In the genomic region with DNA sequence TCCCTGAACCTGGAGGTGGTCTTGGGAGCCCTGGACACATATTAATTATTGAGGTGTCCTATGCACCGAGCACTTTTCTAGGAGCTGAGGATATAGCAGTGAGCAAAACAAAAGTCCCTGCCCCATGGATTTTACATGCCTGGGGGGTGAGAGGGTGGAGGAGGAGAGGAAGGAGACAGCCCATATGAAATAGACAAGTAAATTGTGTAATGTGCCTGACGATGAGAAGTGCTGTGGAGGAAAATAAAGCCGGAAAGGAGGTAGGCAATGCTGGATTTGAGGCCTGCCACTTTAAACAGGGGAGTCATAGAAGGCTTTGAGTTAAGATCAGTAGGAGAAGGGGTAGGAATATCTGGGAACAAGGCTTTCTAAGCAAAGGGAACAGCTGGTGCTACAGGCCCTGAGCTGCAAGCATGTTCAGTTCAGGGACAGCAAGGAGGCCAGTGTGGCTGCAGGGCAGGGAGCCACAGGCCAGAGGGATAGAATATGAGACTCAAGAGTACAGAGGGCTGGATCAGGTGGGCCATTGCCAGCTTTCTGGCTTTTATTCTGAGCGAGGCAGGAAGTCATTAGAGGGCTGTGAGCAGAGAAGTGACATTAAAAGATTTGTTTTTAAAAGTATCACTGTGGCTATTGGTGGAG, we compare ENCODE assay signal across 1 cellular context.
TF ChIP-seq lines count a peak whose summit lies in the region.

No MANE protein-coding gene starts in this region.

TF ChIP-seq in WTC11, 78 proteins besides CTCF, POLR2A, EP300 and RAD21 (continued from another document):
- TF ChIP-seq AFF4 (CRISPR knock-in tag; IDR thresholded peaks at IDR 0.05; ENCODE audit: borderline replicate concordance), result no peak
- no peak for TF ChIP-seq KAT7 (CRISPR knock-in tag; IDR thresholded peaks at IDR 0.05; ENCODE audit: borderline replicate concordance)
- TF ChIP-seq GTF2I (CRISPR knock-in tag; conservative IDR thresholded peaks at IDR 0.05), result no peak
- no peak for TF ChIP-seq SP1 (CRISPR knock-in tag; conservative IDR thresholded peaks at IDR 0.05)
- no peak for TF ChIP-seq CDX4 (CRISPR knock-in tag; IDR thresholded peaks at IDR 0.05; ENCODE audit: borderline replicate concordance)
- TF ChIP-seq JUN (CRISPR knock-in tag; IDR thresholded peaks at IDR 0.05), result no peak
- TF ChIP-seq, protein P1, sequence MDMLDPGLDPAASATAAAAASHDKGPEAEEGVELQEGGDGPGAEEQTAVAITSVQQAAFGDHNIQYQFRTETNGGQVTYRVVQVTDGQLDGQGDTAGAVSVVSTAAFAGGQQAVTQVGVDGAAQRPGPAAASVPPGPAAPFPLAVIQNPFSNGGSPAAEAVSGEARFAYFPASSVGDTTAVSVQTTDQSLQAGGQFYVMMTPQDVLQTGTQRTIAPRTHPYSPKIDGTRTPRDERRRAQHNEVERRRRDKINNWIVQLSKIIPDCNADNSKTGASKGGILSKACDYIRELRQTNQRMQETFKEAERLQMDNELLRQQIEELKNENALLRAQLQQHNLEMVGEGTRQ (CRISPR knock-in tag; IDR thresholded peaks at IDR 0.05), result no peak
